20 cellular contexts compared by ENCODE assay signal in genomic region chr17:2378905-2379304, GRCh38. TPM values are rescaled to one million over a fixed set of nuclear protein-coding genes. Genes with fewer than 3 reads are reported as not detected.
DNase-seq lines count a peak whose midpoint lies in the region; TF ChIP-seq lines count a peak whose summit lies in the region.
"Had no signal": no experiment of that assay in that cellular context is flagged by ENCODE, and none has a peak within 500 bp of the region (broad histone marks: within the 10 kb centered on the region; RNA-seq: fewer than 3 reads in every experiment).

No MANE protein-coding gene starts in this region.

- POLR2A ChIA-PET in activated CD4-positive, alpha-beta memory T cell treated with anti-CD3 and anti-CD28 coated beads, Interleukin-2, amount 10 ng/mL, durations not matched to agents 7 days and 5 days (lab: Charles Lee) = no interaction called here

- no peak for DNase-seq in endodermal cell
- DNase-seq in neural crest cell (ENCODE audit: low read depth, low spot score) = no peak
- no peak for DNase-seq in type B pancreatic cell (ENCODE audit: extremely low spot score, unreplicated experiment)
- no peak for DNase-seq in globus pallidus (ENCODE audit: low spot score)
- no peak for DNase-seq in activated CD4-positive, alpha-beta T cell treated with anti-CD3 and anti-CD28 coated beads, Interleukin-2, amount 50 U/mL, for 1 hour
- no peak for DNase-seq in activated CD4-positive, alpha-beta memory T cell treated with anti-CD3 and anti-CD28 coated beads, Interleukin-2, amount 10 ng/mL, durations not matched to agents 7 days and 5 days
- DNase-seq: CD4-positive, alpha-beta T cell; COR-L47; DND-41; Karpas-422; MV-4-11; NCI-H1105 treated with DMSO at 0.1 percent for 48 hours; NCI-H2029 treated with DMSO at 0.1 percent for 48 hours; NCI-H226; NCI-H524; NCI-H774; NK-92 treated with Interleukin-12 subunit alpha and Interleukin-12 subunit beta, amount 100 ng/mL, for 24 hours; SIG-M5 had no signal

- WGBS in endodermal cell (ENCODE audit: insufficient coverage in 1 of 2, insufficient read length in 1 of 2), 2 experiments = 94 to 95% methylated on average over 7 to 11 of the region's 11 CpGs

- H3K36me3 ChIP-seq in endodermal cell (ENCODE audit: control insufficient read depth, insufficient read depth, low read length) = peaks cover 27% of the 10 kb centered on the region

- peaks cover 14% of the 10 kb centered on the region for H3K36me3 Mint-ChIP-seq in endodermal cell (ENCODE audit: low read depth)
- H3K36me3 Mint-ChIP-seq in neural crest cell (ENCODE audit: low read depth) = no peaks in the 10 kb centered on the region
- no peaks in the 10 kb centered on the region for H3K36me3 Mint-ChIP-seq in type B pancreatic cell
- no peaks in the 10 kb centered on the region for H3K36me3 Mint-ChIP-seq in activated CD4-positive, alpha-beta memory T cell treated with anti-CD3 and anti-CD28 coated beads, Interleukin-2, amount 10 ng/mL, durations not matched to agents 7 days and 5 days (ENCODE audit: low read depth)

- H3K4me1 Mint-ChIP-seq in endodermal cell (peaks cover 7% of the 10 kb centered on the region), neural crest cell (peaks cover 15% of the 10 kb centered on the region), type B pancreatic cell (ENCODE audit: unreplicated experiment) (peaks cover 11% of the 10 kb centered on the region)
- H3K4me1 Mint-ChIP-seq in activated CD4-positive, alpha-beta memory T cell treated with anti-CD3 and anti-CD28 coated beads, Interleukin-2, amount 10 ng/mL, durations not matched to agents 7 days and 5 days = no peaks in the 10 kb centered on the region

- H3K27ac Mint-ChIP-seq in endodermal cell (peak overlapping the region; percentile 36), neural crest cell (ENCODE audit: unreplicated experiment) (peak overlapping the region; percentile 57), type B pancreatic cell (peak overlapping the region; percentile 51)
- no peak overlapping the region for H3K27ac Mint-ChIP-seq in activated CD4-positive, alpha-beta memory T cell treated with anti-CD3 and anti-CD28 coated beads, Interleukin-2, amount 10 ng/mL, durations not matched to agents 7 days and 5 days
- H3K27ac Mint-ChIP-seq: CD4-positive, alpha-beta T cell had no signal

- H3K27ac ChIP-seq in angular gyrus (ENCODE audit: low read depth, low read length) = peak overlapping the region; percentile 75
- no peak overlapping the region for H3K27ac ChIP-seq in endodermal cell (ENCODE audit: low read depth, low read length)

- no peak overlapping the region for H3K4me3 ChIP-seq in endodermal cell (ENCODE audit: low read length)
- H3K4me3 ChIP-seq: GM12878 had no signal

- H3K9me3 Mint-ChIP-seq in endodermal cell = no peaks in the 10 kb centered on the region
- no peaks in the 10 kb centered on the region for H3K9me3 Mint-ChIP-seq in neural crest cell
- H3K9me3 Mint-ChIP-seq in type B pancreatic cell = no peaks in the 10 kb centered on the region
- H3K9me3 Mint-ChIP-seq in activated CD4-positive, alpha-beta memory T cell treated with anti-CD3 and anti-CD28 coated beads, Interleukin-2, amount 10 ng/mL, durations not matched to agents 7 days and 5 days = no peaks in the 10 kb centered on the region
- H3K9me3 Mint-ChIP-seq: CD4-positive, alpha-beta T cell had no signal

- CTCF ChIA-PET in activated CD4-positive, alpha-beta memory T cell treated with anti-CD3 and anti-CD28 coated beads, Interleukin-2, amount 10 ng/mL, durations not matched to agents 7 days and 5 days (lab: Charles Lee) = interaction anchor here (0.6 to 7.9 kb wide), 2 partner anchors 36 to 236 kb away, joined by 4 to 425 read pairs; no protein-coding TSS in a partner anchor

- no peak overlapping the region for H3K9ac ChIP-seq in endodermal cell (ENCODE audit: extremely low read depth, low read length, poor library complexity, severe bottlenecking)

- TF ChIP-seq CTCF in endodermal cell (conservative IDR thresholded peaks at IDR 0.05) (no peak), neural crest cell (conservative IDR thresholded peaks at IDR 0.05) (no peak), type B pancreatic cell (conservative IDR thresholded peaks at IDR 0.05) (no peak)

- H3K4me1 ChIP-seq in endodermal cell (ENCODE audit: control insufficient read depth, insufficient read depth, low read length) = peaks cover 3% of the 10 kb centered on the region

- no peak overlapping the region for H3K4me3 Mint-ChIP-seq in endodermal cell
- peak overlapping the region; percentile 38 for H3K4me3 Mint-ChIP-seq in neural crest cell
- no peak overlapping the region for H3K4me3 Mint-ChIP-seq in type B pancreatic cell
- no peak overlapping the region for H3K4me3 Mint-ChIP-seq in activated CD4-positive, alpha-beta memory T cell treated with anti-CD3 and anti-CD28 coated beads, Interleukin-2, amount 10 ng/mL, durations not matched to agents 7 days and 5 days
- H3K4me3 Mint-ChIP-seq: CD4-positive, alpha-beta T cell had no signal

- no peaks in the 10 kb centered on the region for H3K9me3 ChIP-seq in endodermal cell (ENCODE audit: control insufficient read depth, low read length)

- H3K27me3 ChIP-seq in endodermal cell (ENCODE audit: control insufficient read depth, insufficient read depth, low read length, poor library complexity, severe bottlenecking) = no peaks in the 10 kb centered on the region

- no peaks in the 10 kb centered on the region for H3K27me3 Mint-ChIP-seq in endodermal cell (ENCODE audit: insufficient read depth)
- H3K27me3 Mint-ChIP-seq in neural crest cell (ENCODE audit: low read depth) = no peaks in the 10 kb centered on the region
- H3K27me3 Mint-ChIP-seq in type B pancreatic cell = no peaks in the 10 kb centered on the region
- H3K27me3 Mint-ChIP-seq in activated CD4-positive, alpha-beta memory T cell treated with anti-CD3 and anti-CD28 coated beads, Interleukin-2, amount 10 ng/mL, durations not matched to agents 7 days and 5 days = no peaks in the 10 kb centered on the region
- H3K27me3 Mint-ChIP-seq: CD4-positive, alpha-beta T cell had no signal

RNA-seq across cellular contexts. Expression of gene MNT, which starts 22.0 kb away (rescaled TPM):
- total RNA-seq in endodermal cell (10 to 100 TPM; 25.3 to 30.2 TPM), neural crest cell (24.7 and 26.9 TPM in 2 replicates), type B pancreatic cell (ENCODE audit: low replicate concordance) (26.9 and 32.9 TPM in 2 replicates)
- polyA plus RNA-seq in endodermal cell (2013, experiment 1 of 2) = 19.1 TPM
- polyA plus RNA-seq in endodermal cell (2013, experiment 2 of 2) = 20.1 TPM
- total RNA-seq in activated CD4-positive, alpha-beta memory T cell treated with anti-CD3 and anti-CD28 coated beads, Interleukin-2, amount 10 ng/mL, durations not matched to agents 7 days and 5 days = 10 to 100 TPM; 29.1 to 29.9 TPM

RNA-seq across cellular contexts. Expression of gene SGSM2, which starts 41.6 kb away (rescaled TPM):
- total RNA-seq in endodermal cell (10 to 100 TPM; 62.5 to 77.3 TPM), neural crest cell (92.1 and 102 TPM in 2 replicates), type B pancreatic cell (ENCODE audit: low replicate concordance) (64.1 and 74.3 TPM in 2 replicates)
- 80.3 TPM for polyA plus RNA-seq in endodermal cell (2013, experiment 1 of 2)
- 69.3 TPM for polyA plus RNA-seq in endodermal cell (2013, experiment 2 of 2)
- total RNA-seq in activated CD4-positive, alpha-beta memory T cell treated with anti-CD3 and anti-CD28 coated beads, Interleukin-2, amount 10 ng/mL, durations not matched to agents 7 days and 5 days = 10 to 100 TPM; 45.4 to 49.4 TPM

RNA-seq across cellular contexts. Expression of gene TSR1, which starts 42.6 kb away (rescaled TPM):
- total RNA-seq in endodermal cell (10 to 100 TPM; 40.1 to 43.3 TPM), neural crest cell (50.2 and 50.5 TPM in 2 replicates), type B pancreatic cell (ENCODE audit: low replicate concordance) (37.8 and 40.3 TPM in 2 replicates)
- 37.0 TPM for polyA plus RNA-seq in endodermal cell (2013, experiment 1 of 2)
- polyA plus RNA-seq in endodermal cell (2013, experiment 2 of 2) = 38.7 TPM
- total RNA-seq in activated CD4-positive, alpha-beta memory T cell treated with anti-CD3 and anti-CD28 coated beads, Interleukin-2, amount 10 ng/mL, durations not matched to agents 7 days and 5 days = 10 to 100 TPM; 22.5 to 23.5 TPM
